In the genomic region with DNA sequence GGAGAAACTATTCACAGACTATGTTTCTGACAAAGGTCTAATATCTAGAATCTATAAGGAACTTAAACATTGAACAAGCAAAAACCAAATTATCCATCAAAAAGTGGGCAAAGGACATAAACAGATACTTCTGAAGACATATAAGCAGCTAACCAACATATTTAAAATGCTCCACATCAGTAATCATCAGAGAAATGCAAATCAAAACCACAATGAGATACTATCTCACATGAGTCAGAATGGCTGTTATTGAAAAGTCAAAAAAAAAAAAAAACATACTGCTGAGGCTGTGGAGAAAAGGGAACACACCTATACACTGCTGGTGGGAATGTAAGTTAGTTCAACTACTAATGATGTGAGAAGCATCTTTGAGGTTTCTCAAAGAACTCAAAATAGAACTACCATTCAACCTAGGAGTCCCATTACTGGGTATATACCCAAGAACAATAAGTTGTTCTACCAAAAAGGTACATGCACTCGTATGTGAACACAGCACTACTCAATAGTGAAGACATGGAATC, we compare ENCODE assay signal across 12 cellular contexts.
DNase-seq lines count a peak whose midpoint lies in the region; TF ChIP-seq lines count a peak whose summit lies in the region.
"Had no signal": no experiment of that assay in that cellular context is flagged by ENCODE, and none has a peak within 500 bp of the region (broad histone marks: within the 10 kb centered on the region; RNA-seq: fewer than 3 reads in every experiment).

No MANE protein-coding gene starts in this region.

- H2AFZ ChIP-seq in neural progenitor cell (replicated peaks): no peak overlapping the region
- H2AFZ ChIP-seq: hepatocyte had no signal

- no peak overlapping the region for H3K9ac ChIP-seq in neural progenitor cell

- no peaks in the 10 kb centered on the region for H3K9me3 Mint-ChIP-seq in neural progenitor cell

- H3K4me1 Mint-ChIP-seq in neural progenitor cell: no peaks in the 10 kb centered on the region
- H3K4me1 Mint-ChIP-seq: B cell, T-helper 17 cell had no signal

- H3K27me3 Mint-ChIP-seq in neural progenitor cell (ENCODE audit: insufficient read depth, low read depth): no peaks in the 10 kb centered on the region
- H3K27me3 Mint-ChIP-seq: B cell, T-helper 17 cell had no signal

- no peak overlapping the region for H3K4me2 ChIP-seq in neural progenitor cell
- H3K4me2 ChIP-seq: hepatocyte had no signal

- no peak overlapping the region for H3K27ac ChIP-seq in neural progenitor cell
- H3K27ac ChIP-seq: hepatocyte had no signal

- peak; percentile 14 for DNase-seq in AG09309 (ENCODE audit: low read depth)
- peak; percentile 8 for DNase-seq in H4 (ENCODE audit: low spot score)
- DNase-seq in LHCN-M2 (ENCODE audit: low read depth): peak; percentile 76
- peak; percentile 64 for DNase-seq in epithelial cell of esophagus (ENCODE audit: low read depth)
- no peak for DNase-seq in activated effector memory CD4-positive, alpha-beta T cell treated with Interleukin-2 at 50 U/mL for 16 hours
- no peak for DNase-seq in neural progenitor cell (ENCODE audit: low spot score)
- DNase-seq in activated CD8-positive, alpha-beta memory T cell treated with anti-CD3 and anti-CD28 coated beads, Interleukin-2, amount 50 U/mL, for 4 hours: no peak
- DNase-seq in DMS153 treated with DMSO at 0.1 percent for 48 hours (lab: John Stamatoyannopoulos, UW; ENCODE audit: unreplicated experiment): no peak
- DNase-seq: NCI-H524, T-helper 17 cell had no signal

- H3K27ac Mint-ChIP-seq in neural progenitor cell: no peak overlapping the region
- H3K27ac Mint-ChIP-seq: B cell, T-helper 17 cell had no signal

- no peaks in the 10 kb centered on the region for H3F3A ChIP-seq in neural progenitor cell (ENCODE audit: low read depth)

- no peaks in the 10 kb centered on the region for H3K79me2 ChIP-seq in neural progenitor cell (ENCODE audit: low read depth)
- H3K79me2 ChIP-seq: hepatocyte had no signal

- no peak for TF ChIP-seq CTCF in AG09309 (IDR thresholded peaks at IDR 0.05; ENCODE audit: control insufficient read depth, insufficient read depth, low read depth, low read length, missing control alignments)
- no peak for TF ChIP-seq CTCF in epithelial cell of esophagus (IDR thresholded peaks at IDR 0.05; ENCODE audit: insufficient read depth, low read depth, low read length, missing control alignments)
- TF ChIP-seq CTCF in neural progenitor cell (IDR thresholded peaks at IDR 0.05): no peak

- no peak overlapping the region for H3K4me3 ChIP-seq in AG09309 (ENCODE audit: control insufficient read depth, low read depth, low read length)
- no peak overlapping the region for H3K4me3 ChIP-seq in epithelial cell of esophagus (ENCODE audit: low read length)
- no peak overlapping the region for H3K4me3 ChIP-seq in neural progenitor cell
- H3K4me3 ChIP-seq: hepatocyte had no signal

- H3K36me3 Mint-ChIP-seq in neural progenitor cell: no peaks in the 10 kb centered on the region

- no peak overlapping the region for H3K4me3 Mint-ChIP-seq in neural progenitor cell
- H3K4me3 Mint-ChIP-seq: B cell, T-helper 17 cell had no signal

- H3K27me3 ChIP-seq in neural progenitor cell: no peaks in the 10 kb centered on the region
- H3K27me3 ChIP-seq: hepatocyte had no signal

- no peaks in the 10 kb centered on the region for H3K4me1 ChIP-seq in neural progenitor cell

- no peaks in the 10 kb centered on the region for H3K36me3 ChIP-seq in neural progenitor cell

- no peaks in the 10 kb centered on the region for H3K9me3 ChIP-seq in neural progenitor cell (ENCODE audit: low read depth)

- no peaks in the 10 kb centered on the region for H4K20me1 ChIP-seq in neural progenitor cell (ENCODE audit: low read depth)

Comparison
In these comparisons a context has a peak if more than half of its experiments do, and no peak if none do; other contexts are left out.
1. DNase-seq: peak in AG09309 (single experiment), H4 (single experiment), LHCN-M2 (single experiment) and epithelial cell of esophagus (single experiment); none in activated effector memory CD4-positive, alpha-beta T cell treated with Interleukin-2 at 50 U/mL for 16 hours (single experiment), neural progenitor cell (single experiment), activated CD8-positive, alpha-beta memory T cell treated with anti-CD3 and anti-CD28 coated beads, Interleukin-2, amount 50 U/mL, for 4 hours (single experiment) and DMS153 treated with DMSO at 0.1 percent for 48 hours (single experiment).